8 cellular contexts compared by ENCODE assay signal in the genomic region with DNA sequence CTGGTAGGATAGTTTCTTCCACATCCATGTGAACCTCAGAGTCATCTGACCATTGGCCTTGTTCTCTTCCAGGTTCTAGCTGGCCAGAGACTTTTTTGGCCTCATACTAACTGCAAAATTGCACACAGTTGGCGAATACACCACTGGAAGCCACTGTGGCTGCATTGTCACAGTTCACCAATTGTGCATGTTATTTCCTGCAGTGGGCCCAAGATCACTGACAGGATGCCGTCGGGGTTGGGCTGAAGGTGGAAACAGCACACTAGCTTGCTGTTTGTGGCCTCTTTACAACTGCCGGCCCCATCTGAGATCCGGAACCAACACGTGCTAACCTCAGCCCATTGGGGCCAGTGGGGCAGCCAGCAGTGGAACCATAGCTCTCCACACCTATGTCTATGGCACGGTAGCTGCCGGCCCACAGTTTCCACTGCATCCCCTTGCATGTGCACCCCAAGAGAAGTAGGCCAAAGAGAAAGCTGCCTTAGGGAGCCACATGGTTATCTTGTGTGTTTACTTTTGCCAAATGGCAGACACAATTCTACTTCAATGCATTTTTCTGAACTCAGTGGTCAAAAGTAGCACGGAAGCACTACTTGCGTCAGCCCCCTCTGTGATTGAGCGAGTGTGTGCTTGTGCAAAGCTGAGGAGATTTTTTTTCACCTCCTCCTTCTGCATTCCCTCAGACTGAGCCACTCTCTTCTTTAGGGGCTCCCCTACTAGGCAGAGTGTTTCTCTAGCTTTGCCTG.
DNase-seq lines count a peak whose midpoint lies in the region; ATAC-seq and TF ChIP-seq lines count a peak whose summit lies in the region.

No MANE protein-coding gene starts in this region.

- peak overlapping the region; percentile 59 for H3K27ac Mint-ChIP-seq in activated T-helper 2 cell treated with anti-CD3 and anti-CD28 coated beads, Interferon-gamma antibody, Interleukin-2, Interleukin-4, amounts not matched to agents 10 μg/mL and 5 μg/mL and 100 μg/mL, durations not matched to agents 14 hours and 24 hours and 36 hours

- in situ Hi-C loops in brain microvascular endothelial cell (cut with HindIII; ENCODE audit: low pct_ligation_motif_present, low sequenced_read_pairs), result no loop called here

- peaks cover 55% of the 10 kb centered on the region for H3K4me1 Mint-ChIP-seq in activated T-helper 2 cell treated with anti-CD3 and anti-CD28 coated beads, Interferon-gamma antibody, Interleukin-2, Interleukin-4, amounts not matched to agents 10 μg/mL and 5 μg/mL and 100 μg/mL, durations not matched to agents 14 hours and 24 hours and 36 hours (ENCODE audit: low read depth)

- intact Hi-C loops in activated T-helper 2 cell treated with anti-CD3 and anti-CD28 coated beads, Interferon-gamma antibody, Interleukin-2, Interleukin-4, amounts not matched to agents 10 μg/mL and 5 μg/mL and 100 μg/mL, durations not matched to agents 14 hours and 24 hours and 36 hours (cut with micrococcal nuclease), result loop anchor here (10.0 kb wide), 1 partner anchor 441 kb away; no protein-coding TSS in a partner anchor
- intact Hi-C loops in uterus (cut with DNase I; ENCODE audit: low total_unique reads), result no loop called here

- no peaks in the 10 kb centered on the region for H3K9me3 Mint-ChIP-seq in activated T-helper 2 cell treated with anti-CD3 and anti-CD28 coated beads, Interferon-gamma antibody, Interleukin-2, Interleukin-4, amounts not matched to agents 10 μg/mL and 5 μg/mL and 100 μg/mL, durations not matched to agents 14 hours and 24 hours and 36 hours

- TF ChIP-seq POLR2A in uterus (IDR thresholded peaks at IDR 0.05) (no peak), tibial nerve (IDR thresholded peaks at IDR 0.05) (no peak)

- TF ChIP-seq CTCF in uterus (IDR thresholded peaks at IDR 0.05), result no peak
- TF ChIP-seq CTCF in brain microvascular endothelial cell (IDR thresholded peaks at IDR 0.05; ENCODE audit: low read depth, low read length, missing control alignments), result no peak
- TF ChIP-seq CTCF in tibial nerve (IDR thresholded peaks at IDR 0.05), result no peak

- H3K27me3 Mint-ChIP-seq in activated T-helper 2 cell treated with anti-CD3 and anti-CD28 coated beads, Interferon-gamma antibody, Interleukin-2, Interleukin-4, amounts not matched to agents 10 μg/mL and 5 μg/mL and 100 μg/mL, durations not matched to agents 14 hours and 24 hours and 36 hours (ENCODE audit: low read depth), result no peaks in the 10 kb centered on the region

- H3K27ac ChIP-seq in mucosa of rectum (ENCODE audit: low read depth in 2 of 2, low read length in 2 of 2) (peak overlapping the region; percentile 20 to 56), uterus (peak overlapping the region; percentile 17 to 75), brain microvascular endothelial cell (no peak overlapping the region), tibial nerve (peak overlapping the region in 2 of 4 donors; percentile 7 to 68)

- H3K9ac ChIP-seq in mucosa of rectum (ENCODE audit: low read depth in 1 of 2, low read length in 2 of 2), result no peak overlapping the region

- WGBS in tibial nerve, 2 donors, result 60 to 72% methylated on average over 11 of the region's 11 CpGs

- peak in 1 of 2 donors; percentile 31 for TF ChIP-seq EP300 in tibial nerve (IDR thresholded peaks at IDR 0.05)

- ATAC-seq in GM19372 (IDR thresholded peaks at IDR 0.05; ENCODE audit: low read depth, unreplicated experiment) (peak; percentile 47), HG03520 (IDR thresholded peaks at IDR 0.05; ENCODE audit: unreplicated experiment) (peak; percentile 37)

- H3K4me1 ChIP-seq in mucosa of rectum (ENCODE audit: control insufficient read depth in 2 of 2, insufficient read depth in 2 of 2, low read length in 2 of 2) (peaks cover 0 to 7% of the 10 kb centered on the region in 2 donors), uterus (peaks cover 0 to 27% of the 10 kb centered on the region in 2 donors), tibial nerve (peaks cover 0 to 49% (median 31%) of the 10 kb centered on the region in 4 donors)

- H3K4me3 Mint-ChIP-seq in activated T-helper 2 cell treated with anti-CD3 and anti-CD28 coated beads, Interferon-gamma antibody, Interleukin-2, Interleukin-4, amounts not matched to agents 10 μg/mL and 5 μg/mL and 100 μg/mL, durations not matched to agents 14 hours and 24 hours and 36 hours (ENCODE audit: low read depth), result no peak overlapping the region

- no peaks in the 10 kb centered on the region for H3K9me3 ChIP-seq in mucosa of rectum (ENCODE audit: control insufficient read depth in 2 of 2, low read length in 2 of 2)
- no peaks in the 10 kb centered on the region for H3K9me3 ChIP-seq in uterus
- H3K9me3 ChIP-seq in tibial nerve, result no peaks in the 10 kb centered on the region

- H3K36me3 ChIP-seq in mucosa of rectum (ENCODE audit: control insufficient read depth in 2 of 2, insufficient read depth in 2 of 2, low read length in 2 of 2), result no peaks in the 10 kb centered on the region
- H3K36me3 ChIP-seq in uterus, result no peaks in the 10 kb centered on the region
- H3K36me3 ChIP-seq in brain microvascular endothelial cell (replicated peaks), result no peaks in the 10 kb centered on the region
- no peaks in the 10 kb centered on the region for H3K36me3 ChIP-seq in tibial nerve

- no peak overlapping the region for H3K4me3 ChIP-seq in mucosa of rectum (ENCODE audit: low read length in 2 of 2)
- H3K4me3 ChIP-seq in uterus, result no peak overlapping the region
- H3K4me3 ChIP-seq in brain microvascular endothelial cell (ENCODE audit: low read depth, low read length), result no peak overlapping the region
- no peak overlapping the region for H3K4me3 ChIP-seq in tibial nerve

- DNase-seq in activated T-helper 2 cell treated with anti-CD3 and anti-CD28 coated beads, Interferon-gamma antibody, Interleukin-2, Interleukin-4, amounts not matched to agents 10 μg/mL and 5 μg/mL and 100 μg/mL, durations not matched to agents 14 hours and 24 hours and 36 hours (ENCODE audit: low spot score), result peak; percentile 33
- DNase-seq in uterus (no peak), brain microvascular endothelial cell (no peak), superior temporal gyrus (ENCODE audit: extremely low spot score) (no peak), tibial nerve (ENCODE audit: low spot score in 2 of 2) (no peak)

- no peaks in the 10 kb centered on the region for H3K27me3 ChIP-seq in mucosa of rectum (ENCODE audit: control insufficient read depth in 2 of 2, insufficient read depth in 2 of 2, low read length in 2 of 2)
- no peaks in the 10 kb centered on the region for H3K27me3 ChIP-seq in uterus
- no peaks in the 10 kb centered on the region for H3K27me3 ChIP-seq in brain microvascular endothelial cell (replicated peaks)
- H3K27me3 ChIP-seq in tibial nerve, result no peaks in the 10 kb centered on the region

- no peaks in the 10 kb centered on the region for H3K36me3 Mint-ChIP-seq in activated T-helper 2 cell treated with anti-CD3 and anti-CD28 coated beads, Interferon-gamma antibody, Interleukin-2, Interleukin-4, amounts not matched to agents 10 μg/mL and 5 μg/mL and 100 μg/mL, durations not matched to agents 14 hours and 24 hours and 36 hours (ENCODE audit: low read depth)
